ENCODE assay signal across 20 cellular contexts in genomic region chr5:154388842-154389241, GRCh38.
"Had no signal": no experiment of that assay in that cellular context is flagged by ENCODE, and none has a peak within 500 bp of the region (broad histone marks: within the 10 kb centered on the region; RNA-seq: fewer than 3 reads in every experiment).

No MANE protein-coding gene starts in this region.

- DNase-seq: cortex of kidney; effector memory CD8-positive, alpha-beta T cell; hypothalamus; left cardiac atrium; left lung; mesenchymal stem cell; midbrain; naive thymus-derived CD4-positive, alpha-beta T cell; psoas muscle; right cardiac atrium; spleen; stimulated activated CD4-positive, alpha-beta T cell treated with anti-CD3 and anti-CD28 coated beads, Interleukin-4, amount 100 ng/mL, for 4 hours; stimulated activated naive CD8-positive, alpha-beta T cell treated with anti-CD3 and anti-CD28 coated beads, Interleukin-15, Interleukin-2, amounts not matched to agents 100 U/mL and 50 U/mL, for 24 hours; substantia nigra; testis; tibial artery had no signal

- ATAC-seq: effector memory CD8-positive, alpha-beta T cell; left cardiac atrium; left lung; naive thymus-derived CD4-positive, alpha-beta T cell; psoas muscle; right cardiac atrium; stimulated activated memory B cell treated with anti-CD40 and anti-IgM and Interleukin-4, amounts not matched to agents 10 μg/mL and 1 μg/mL and 100 μg/mL, for 72 hours; stimulated activated naive CD8-positive, alpha-beta T cell treated with anti-CD3 and anti-CD28 coated beads, Interleukin-15, Interleukin-2, amounts not matched to agents 100 U/mL and 50 U/mL, for 24 hours had no signal

- H3K27me3 Mint-ChIP-seq: effector memory CD8-positive, alpha-beta T cell; naive thymus-derived CD4-positive, alpha-beta T cell; stimulated activated memory B cell treated with anti-CD40 and anti-IgM and Interleukin-4, amounts not matched to agents 10 μg/mL and 1 μg/mL and 100 μg/mL, for 72 hours; type B pancreatic cell had no signal

- H3K27ac Mint-ChIP-seq: naive thymus-derived CD4-positive, alpha-beta T cell; neural progenitor cell; stimulated activated memory B cell treated with anti-CD40 and anti-IgM and Interleukin-4, amounts not matched to agents 10 μg/mL and 1 μg/mL and 100 μg/mL, for 72 hours; type B pancreatic cell had no signal

- H3K4me3 Mint-ChIP-seq: effector memory CD8-positive, alpha-beta T cell; naive thymus-derived CD4-positive, alpha-beta T cell; nephron; neural progenitor cell; stimulated activated memory B cell treated with anti-CD40 and anti-IgM and Interleukin-4, amounts not matched to agents 10 μg/mL and 1 μg/mL and 100 μg/mL, for 72 hours; type B pancreatic cell had no signal

- H3K9me3 Mint-ChIP-seq: effector memory CD8-positive, alpha-beta T cell; nephron; neural progenitor cell; type B pancreatic cell had no signal
